In the genomic region with DNA sequence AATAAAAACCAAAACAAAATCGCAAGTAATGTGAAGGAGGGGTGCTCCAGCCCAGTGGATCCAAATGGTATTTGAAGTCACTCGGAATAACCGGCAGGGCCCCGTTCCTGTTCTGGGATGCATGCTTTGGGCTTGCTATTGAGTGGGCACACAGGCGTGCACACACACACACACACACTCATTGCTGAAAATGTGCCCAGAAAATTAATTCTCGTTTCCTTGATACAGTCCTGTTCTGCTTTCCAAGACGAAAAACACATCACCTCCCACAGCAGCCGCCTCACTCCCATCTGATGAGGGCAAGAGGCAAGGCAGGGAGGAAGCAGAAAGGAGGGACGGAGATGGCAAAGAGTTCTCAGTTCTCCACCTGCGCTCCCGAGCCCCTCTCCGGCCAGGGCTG, we compare ENCODE assay signal across 22 cellular contexts.
"Had no signal": no experiment of that assay in that cellular context is flagged by ENCODE, and none has a peak within 500 bp of the region (broad histone marks: within the 10 kb centered on the region; RNA-seq: fewer than 3 reads in every experiment).

No MANE protein-coding gene starts in this region.

- H3K9me3 Mint-ChIP-seq: activated naive CD8-positive, alpha-beta T cell treated with anti-CD3 and anti-CD28 coated beads for 36 hours; activated T-helper 1 cell treated with anti-CD3 and anti-CD28 coated beads, Interleukin-12 subunit alpha, Interleukin-12 subunit beta, Interleukin-2, Interleukin-4 antibody, amounts not matched to agents 30 ng/mL and 10 ng/mL and 1 ng/mL, durations not matched to agents 14 hours and 24 hours and 36 hours; T-helper 1 cell treated with Interleukin-12 subunit alpha and Interleukin-12 subunit beta and Interleukin-4 antibody, amounts not matched to agents 30 μg/mL and 1 μg/mL, for 36 hours; T-helper 2 cell treated with Interferon-gamma antibody and Interleukin-4, amounts not matched to agents 5 μg/mL and 100 μg/mL, for 36 hours had no signal

- H3K27ac Mint-ChIP-seq: activated CD4-positive, alpha-beta memory T cell treated with anti-CD3 and anti-CD28 coated beads for 36 hours; activated CD4-positive, alpha-beta T cell treated with anti-CD3 and anti-CD28 coated beads for 36 hours; activated CD4-positive, alpha-beta T cell treated with anti-CD3 and anti-CD28 coated beads, Interleukin-2, amount 10 ng/mL, durations not matched to agents 7 days and 5 days; activated naive CD8-positive, alpha-beta T cell treated with anti-CD3 and anti-CD28 coated beads for 36 hours; activated T-helper 1 cell treated with anti-CD3 and anti-CD28 coated beads, Interleukin-12 subunit alpha, Interleukin-12 subunit beta, Interleukin-2, Interleukin-4 antibody, amounts not matched to agents 30 ng/mL and 10 ng/mL and 1 ng/mL, durations not matched to agents 14 hours and 24 hours and 36 hours; T-helper 1 cell treated with Interleukin-12 subunit alpha and Interleukin-12 subunit beta and Interleukin-4 antibody, amounts not matched to agents 30 μg/mL and 1 μg/mL, for 36 hours; T-helper 2 cell treated with Interferon-gamma antibody and Interleukin-4, amounts not matched to agents 5 μg/mL and 100 μg/mL, for 36 hours; WTC11 had no signal

- H3K9me3 ChIP-seq: breast epithelium had no signal

- ATAC-seq: activated CD4-positive, alpha-beta T cell treated with anti-CD3 and anti-CD28 coated beads for 36 hours; activated CD4-positive, CD25-positive, alpha-beta regulatory T cell treated with anti-CD3 and anti-CD28 coated beads, Interleukin-2, amount 50 U/mL, for 24 hours; activated T-cell treated with anti-CD3 and anti-CD28 coated beads, Interleukin-2, amount 50 U/mL, for 4 hours; WTC11 had no signal

- H3K27ac ChIP-seq: breast epithelium, KMS-11, PC-9, SJSA1 had no signal

- DNase-seq: activated CD4-positive, alpha-beta memory T cell treated with anti-CD3 and anti-CD28 coated beads for 36 hours; activated CD4-positive, alpha-beta T cell treated with anti-CD3 and anti-CD28 coated beads for 36 hours; activated CD4-positive, alpha-beta T cell treated with anti-CD3 and anti-CD28 coated beads, Interleukin-2, amount 10 ng/mL, durations not matched to agents 7 days and 5 days; activated CD8-positive, alpha-beta memory T cell treated with anti-CD3 and anti-CD28 coated beads, Interleukin-2, amount 50 U/mL, for 4 hours; activated naive CD4-positive, alpha-beta T cell; activated naive CD4-positive, alpha-beta T cell treated with anti-CD3 and anti-CD28 coated beads, Interleukin-2, amount 50 U/mL, for 16 hours; activated naive CD8-positive, alpha-beta T cell treated with anti-CD3 and anti-CD28 coated beads for 36 hours; activated T-cell treated with anti-CD3 and anti-CD28 coated beads for 4 hours; activated T-cell treated with anti-CD3 and anti-CD28 coated beads, Interleukin-2, amount 50 U/mL, for 4 hours; amniotic stem cell; NCI-H1105; NCI-H2171 treated with DMSO at 0.1 percent for 48 hours; NCI-H524 treated with DMSO at 0.1 percent for 48 hours; PC-9 had no signal

- H3K36me3 Mint-ChIP-seq: activated CD4-positive, alpha-beta memory T cell treated with anti-CD3 and anti-CD28 coated beads for 36 hours; activated naive CD8-positive, alpha-beta T cell treated with anti-CD3 and anti-CD28 coated beads for 36 hours; WTC11 had no signal

- H3K4me3 ChIP-seq: breast epithelium, PC-9, SJSA1 had no signal

- H3K4me3 Mint-ChIP-seq: activated CD4-positive, alpha-beta memory T cell treated with anti-CD3 and anti-CD28 coated beads for 36 hours; activated CD4-positive, alpha-beta T cell treated with anti-CD3 and anti-CD28 coated beads for 36 hours; activated CD4-positive, alpha-beta T cell treated with anti-CD3 and anti-CD28 coated beads, Interleukin-2, amount 10 ng/mL, durations not matched to agents 7 days and 5 days; activated naive CD8-positive, alpha-beta T cell treated with anti-CD3 and anti-CD28 coated beads for 36 hours; activated T-cell treated with anti-CD3 and anti-CD28 coated beads, Interleukin-2, amount 50 U/mL, for 4 hours; activated T-helper 1 cell treated with anti-CD3 and anti-CD28 coated beads, Interleukin-12 subunit alpha, Interleukin-12 subunit beta, Interleukin-2, Interleukin-4 antibody, amounts not matched to agents 30 ng/mL and 10 ng/mL and 1 ng/mL, durations not matched to agents 14 hours and 24 hours and 36 hours; T-helper 1 cell treated with Interleukin-12 subunit alpha and Interleukin-12 subunit beta and Interleukin-4 antibody, amounts not matched to agents 30 μg/mL and 1 μg/mL, for 36 hours; T-helper 2 cell treated with Interferon-gamma antibody and Interleukin-4, amounts not matched to agents 5 μg/mL and 100 μg/mL, for 36 hours; WTC11 had no signal

- H3K36me3 ChIP-seq: breast epithelium, SJSA1 had no signal

- H3K4me1 ChIP-seq: breast epithelium, SJSA1 had no signal

- H3K27me3 Mint-ChIP-seq: activated CD4-positive, alpha-beta memory T cell treated with anti-CD3 and anti-CD28 coated beads for 36 hours; activated CD4-positive, alpha-beta T cell treated with anti-CD3 and anti-CD28 coated beads for 36 hours had no signal
